14 cellular contexts compared by ENCODE assay signal in genomic region chrX:83511208-83511607, GRCh38. TPM values are rescaled to one million over a fixed set of nuclear protein-coding genes. Genes with fewer than 3 reads are reported as not detected.
DNase-seq lines count a peak whose midpoint lies in the region; ATAC-seq and TF ChIP-seq lines count a peak whose summit lies in the region.
"Had no signal": no experiment of that assay in that cellular context is flagged by ENCODE, and none has a peak within 500 bp of the region (broad histone marks: within the 10 kb centered on the region; RNA-seq: fewer than 3 reads in every experiment).

No MANE protein-coding gene starts in this region.

- TF ChIP-seq CTCF in WERI-Rb-1 (IDR thresholded peaks at IDR 0.05; ENCODE audit: low read depth, low read length) (0 out of 2 replicates have a peak, but pooled peaks have one; percentile 3), osteoblast (IDR thresholded peaks at IDR 0.05; ENCODE audit: extremely low read depth, low read depth, low read length) (no peak)

- no peaks in the 10 kb centered on the region for H4K20me1 ChIP-seq in osteoblast (ENCODE audit: insufficient read depth, low read length)

- H3K9ac ChIP-seq in iPS-20b (ENCODE audit: low read depth, low read length) = no peak overlapping the region; the same call in 1 of the 2 replicates

- no peak overlapping the region for H2AFZ ChIP-seq in osteoblast (ENCODE audit: low read length)

- H3K9me3 ChIP-seq in WERI-Rb-1 (ENCODE audit: severe bottlenecking) (no peaks in the 10 kb centered on the region), iPS-20b (ENCODE audit: insufficient read depth, low read depth, low read length) (no peaks in the 10 kb centered on the region), osteoblast (ENCODE audit: low read depth, low read length) (no peaks in the 10 kb centered on the region)
- H3K9me3 ChIP-seq: ovary had no signal

- no peak overlapping the region for H3K4me2 ChIP-seq in osteoblast (ENCODE audit: insufficient read depth, low read length)

- DNase-seq in H4 (ENCODE audit: low spot score) (peak; percentile 56), WERI-Rb-1 (no peak), osteoblast (ENCODE audit: insufficient read length, low spot score, missing footprints) (peak; percentile 8), putamen (ENCODE audit: low spot score) (no peak), RPMI8226 (no peak), NCI-H345 (lab: John Stamatoyannopoulos, UW) (no peak)
- DNase-seq: activated CD4-positive, CD25-positive, alpha-beta regulatory T cell; activated effector memory CD4-positive, alpha-beta T cell treated with Interleukin-2 at 50 U/mL for 16 hours; ovary had no signal

- no peak overlapping the region for H3K4me3 ChIP-seq in WERI-Rb-1 (ENCODE audit: low read depth, low read length)
- peak overlapping the region; percentile 79; the same call in 1 of the 2 replicates for H3K4me3 ChIP-seq in iPS-20b (ENCODE audit: low read length)
- no peak overlapping the region for H3K4me3 ChIP-seq in osteoblast (ENCODE audit: insufficient read depth, low read length)
- H3K4me3 ChIP-seq: ovary had no signal

- H3K4me1 ChIP-seq in iPS-20b (ENCODE audit: insufficient read depth, low read length) (peaks cover 6% of the 10 kb centered on the region; the same call in 1 of the 2 replicates), osteoblast (ENCODE audit: insufficient read depth, low read length) (no peaks in the 10 kb centered on the region)

- H3K27me3 ChIP-seq in WERI-Rb-1 (ENCODE audit: insufficient read depth, low read depth, severe bottlenecking) = peaks cover 67% of the 10 kb centered on the region
- peaks cover 44% of the 10 kb centered on the region for H3K27me3 ChIP-seq in iPS-20b (ENCODE audit: insufficient read depth, low read length)
- H3K27me3 ChIP-seq in osteoblast (ENCODE audit: insufficient read depth, low read length) = no peaks in the 10 kb centered on the region
- H3K27me3 ChIP-seq: ovary had no signal

- no peak for ATAC-seq in GM21390 (IDR thresholded peaks at IDR 0.05; ENCODE audit: unreplicated experiment)

- no peak overlapping the region for H3K27ac ChIP-seq in WERI-Rb-1
- H3K27ac ChIP-seq in iPS-20b (ENCODE audit: low read length) = no peak overlapping the region
- no peak overlapping the region for H3K27ac ChIP-seq in osteoblast (ENCODE audit: low read depth, low read length)
- H3K27ac ChIP-seq: ovary had no signal

- H3K79me2 ChIP-seq in osteoblast (ENCODE audit: insufficient read depth, low read length) = no peaks in the 10 kb centered on the region

- H3K36me3 ChIP-seq in WERI-Rb-1 (no peaks in the 10 kb centered on the region), iPS-20b (ENCODE audit: insufficient read depth, low read depth, low read length) (no peaks in the 10 kb centered on the region), osteoblast (ENCODE audit: insufficient read depth, low read length) (no peaks in the 10 kb centered on the region)
- H3K36me3 ChIP-seq: ovary had no signal

RNA-seq across cellular contexts. Expression of gene POU3F4, which starts 3.1 kb away (rescaled TPM):
- total RNA-seq in H4 (2014; rRNA removed; shearing (Covaris generic)) = 0.79 and 0.82 TPM in 2 replicates
- total RNA-seq in osteoblast = not detected in 2 replicates
- total RNA-seq: activated CD8-positive, alpha-beta memory T cell treated with anti-CD3 and anti-CD28 coated beads for 36 hours; mesothelial cell of epicardium; T-helper 1 cell treated with Interleukin-12 subunit alpha and Interleukin-12 subunit beta and Interleukin-4 antibody, amounts not matched to agents 30 ng/mL and 1 ng/mL, for 36 hours had no signal

Comparison
In these comparisons a context has a peak if more than half of its experiments do, and no peak if none do; other contexts are left out.
1. DNase-seq: peak in H4 (single experiment) and osteoblast (single experiment); none in WERI-Rb-1 (single experiment), putamen (single experiment), RPMI8226 (single experiment) and NCI-H345 (single experiment).